ENCODE assay signal across 8 cellular contexts in the genomic region with DNA sequence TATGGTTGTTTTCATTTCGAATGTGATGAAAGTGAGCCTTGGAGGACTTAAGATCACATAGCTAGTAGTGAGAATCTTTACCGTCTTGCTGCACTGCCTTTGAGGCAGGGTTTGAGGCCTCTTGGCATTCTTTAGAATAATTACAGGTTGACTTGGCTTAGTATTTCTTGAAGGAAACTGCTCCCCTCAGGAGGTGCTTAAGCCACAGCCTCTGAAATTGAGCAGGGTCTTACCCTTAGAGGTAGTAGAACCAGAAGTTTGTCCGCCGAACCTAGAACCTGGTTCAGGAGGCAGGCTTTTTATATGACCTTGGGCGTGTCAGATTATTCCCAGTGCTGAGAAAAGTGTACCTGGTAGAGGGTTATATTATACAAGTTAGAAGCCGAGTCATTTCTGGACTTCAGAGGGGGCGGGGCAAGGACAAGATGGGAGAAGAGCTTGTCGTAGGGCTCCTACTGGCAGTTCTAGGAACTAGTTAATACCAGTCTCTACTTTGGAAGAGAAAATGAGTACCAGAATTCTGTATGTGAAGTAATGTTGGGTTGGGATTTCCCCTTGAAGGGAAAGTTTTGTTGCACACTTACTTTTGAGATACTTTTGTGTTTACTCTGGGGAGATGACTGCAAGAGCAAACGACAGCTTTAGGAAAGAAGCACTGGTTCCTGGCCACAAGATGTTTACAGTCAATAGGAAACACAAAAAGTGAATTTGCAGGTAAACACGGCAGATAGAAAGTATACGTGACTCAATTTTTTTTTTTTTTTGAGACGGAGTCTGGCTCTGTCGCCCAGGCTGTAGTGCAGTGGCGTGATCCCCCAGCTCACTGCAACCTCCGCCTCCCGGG. TPM values are rescaled to one million over a fixed set of nuclear protein-coding genes. Genes with fewer than 3 reads are reported as not detected.
A peak's percentile ranks its signal among the peaks of the same experiment; 100 is the strongest.
DNase-seq lines count a peak whose midpoint lies in the region; ATAC-seq and TF ChIP-seq lines count a peak whose summit lies in the region.

No MANE protein-coding gene starts in this region.

- peak overlapping the region; percentile 77 to 88 for H3K4me3 ChIP-seq in SK-N-SH (ENCODE audit: low read depth in 2 of 2, low read length in 1 of 2)
- H3K4me3 ChIP-seq in iPS-11a (ENCODE audit: low read depth, low read length): peak overlapping the region; percentile 61

- peak overlapping the region; percentile 81 for H3K4me2 ChIP-seq in SK-N-SH

- H3K27ac Mint-ChIP-seq in CD4-positive, alpha-beta T cell: peak overlapping the region; percentile 58

- no peak for TF ChIP-seq CTCF in CD4-positive, alpha-beta T cell (IDR thresholded peaks at IDR 0.05)
- peak; percentile 51 for TF ChIP-seq CTCF in SK-N-SH (IDR thresholded peaks at IDR 0.05)

- peaks cover 58% of the 10 kb centered on the region for H3K4me1 Mint-ChIP-seq in CD4-positive, alpha-beta T cell (ENCODE audit: low read depth)

- CTCF ChIA-PET in CD4-positive, alpha-beta T cell (lab: Charles Lee): no interaction called here
- CTCF ChIA-PET in SK-N-SH (lab: Yijun Ruan, JAX): interaction anchor here (0.7 to 1.9 kb wide), 10 partner anchors 12 to 486 kb away, joined by 3 to 5 read pairs (median 3); no protein-coding TSS in a partner anchor

- 64% methylated on average over 16 of the region's 16 CpGs for WGBS in SK-N-SH (ENCODE audit: low lambda C conversion rate)

- H3K79me2 ChIP-seq in SK-N-SH (ENCODE audit: insufficient read depth): peaks cover 58% of the 10 kb centered on the region

- peak overlapping the region; percentile 65 for H3K27ac ChIP-seq in CD4-positive, alpha-beta T cell (ENCODE audit: low read depth, low read length)
- peak overlapping the region; percentile 85 to 95 for H3K27ac ChIP-seq in SK-N-SH (ENCODE audit: low read depth in 2 of 2, low read length in 1 of 2)

- H3K4me3 Mint-ChIP-seq in CD4-positive, alpha-beta T cell: peak overlapping the region; percentile 80

- H4K20me1 ChIP-seq in SK-N-SH (ENCODE audit: insufficient read depth): peaks cover 49% of the 10 kb centered on the region

- no peaks in the 10 kb centered on the region for H3K9me3 Mint-ChIP-seq in CD4-positive, alpha-beta T cell

- TF ChIP-seq EP300 in SK-N-SH (IDR thresholded peaks at IDR 0.05; ENCODE audit: borderline replicate concordance in 1 of 2, low read depth in 1 of 2, low read length in 1 of 2): no peak

- peaks cover 48% of the 10 kb centered on the region for H3K36me3 Mint-ChIP-seq in CD4-positive, alpha-beta T cell (ENCODE audit: low read depth)

- peaks cover 8 to 20% of the 10 kb centered on the region in 2 experiments for H3K4me1 ChIP-seq in SK-N-SH (ENCODE audit: control insufficient read depth in 1 of 2, insufficient read depth in 2 of 2, low read depth in 1 of 2, low read length in 1 of 2)

- no peaks in the 10 kb centered on the region for H3K27me3 ChIP-seq in CD4-positive, alpha-beta T cell (ENCODE audit: control insufficient read depth, insufficient read depth, low read length)
- H3K27me3 ChIP-seq in SK-N-SH (ENCODE audit: insufficient read depth): no peaks in the 10 kb centered on the region

- no peak overlapping the region for H2AFZ ChIP-seq in SK-N-SH (ENCODE audit: low read depth)

- H3K9me3 ChIP-seq in CD4-positive, alpha-beta T cell (ENCODE audit: control insufficient read depth, low read length): no peaks in the 10 kb centered on the region
- H3K9me3 ChIP-seq in SK-N-SH: no peaks in the 10 kb centered on the region

- TF ChIP-seq RAD21 in SK-N-SH (IDR thresholded peaks at IDR 0.05; ENCODE audit: low read length): no peak

- intact Hi-C loops in CD4-positive, alpha-beta T cell (cut with DNase I, micrococcal nuclease): loop anchor here (5.0 to 10.0 kb wide), 6 partner anchors 308 to 1808 kb away; partner anchors contain the start of genes DCBLD2 (in 1 of the 2), LNP1 (in 1 of the 2), NIT2 (in 1 of the 2) and NXPE3 (in 1 of the 2)

- H3K27me3 Mint-ChIP-seq in CD4-positive, alpha-beta T cell: peaks cover 11% of the 10 kb centered on the region

- peak overlapping the region; percentile 95 for H3K9ac ChIP-seq in SK-N-SH

- no peaks in the 10 kb centered on the region for H3K9me2 ChIP-seq in SK-N-SH

- POLR2A ChIA-PET in CD4-positive, alpha-beta T cell (lab: Charles Lee): interaction anchor here (0.7 to 2.8 kb wide), 8 partner anchors 13 to 1809 kb away, joined by 3 to 16 read pairs (median 4); partner anchors contain the start of genes DCBLD2, LNP1, NIT2 and TBC1D23
- POLR2A ChIA-PET in SK-N-SH (lab: Yijun Ruan, JAX): interaction anchor here (0.7 kb wide), 1 partner anchor 17 kb away, joined by 5 read pairs; no protein-coding TSS in a partner anchor

- peaks cover 19 to 47% of the 10 kb centered on the region in 2 experiments for H3K36me3 ChIP-seq in SK-N-SH (replicated peaks in 1 of 2; ENCODE audit: control insufficient read depth in 1 of 2, insufficient read depth in 2 of 2, low read length in 1 of 2)

- DNase-seq in CD4-positive, alpha-beta T cell: peak in 6 of 10 experiments; percentile 10 to 35 (median 22)
- DNase-seq in SK-N-SH: peak; percentile 48
- peak; percentile 11 for DNase-seq in activated naive CD8-positive, alpha-beta T cell treated with anti-CD3 and anti-CD28 coated beads, Interleukin-2, amount 50 U/mL, for 16 hours (ENCODE audit: low read depth, low spot score)
- peak; percentile 29 for DNase-seq in smooth muscle cell of the brain vasculature (ENCODE audit: low read depth, low spot score)
- DNase-seq in NCI-H1105 (lab: John Stamatoyannopoulos, UW): no peak

- ATAC-seq in CD4-positive, alpha-beta T cell (ENCODE audit: poor library complexity): peak; percentile 30
- ATAC-seq in GM19395 (IDR thresholded peaks at IDR 0.05; ENCODE audit: unreplicated experiment) (peak; percentile 55), HG03469 (IDR thresholded peaks at IDR 0.05; ENCODE audit: unreplicated experiment) (peak; percentile 27)

- H3F3A ChIP-seq in SK-N-SH (replicated peaks; ENCODE audit: insufficient read depth): peaks cover 27% of the 10 kb centered on the region

TF ChIP-seq in SK-N-SH, 30 proteins besides CTCF, POLR2A, EP300 and RAD21 (continues in another document):
- TF ChIP-seq, protein P1, sequence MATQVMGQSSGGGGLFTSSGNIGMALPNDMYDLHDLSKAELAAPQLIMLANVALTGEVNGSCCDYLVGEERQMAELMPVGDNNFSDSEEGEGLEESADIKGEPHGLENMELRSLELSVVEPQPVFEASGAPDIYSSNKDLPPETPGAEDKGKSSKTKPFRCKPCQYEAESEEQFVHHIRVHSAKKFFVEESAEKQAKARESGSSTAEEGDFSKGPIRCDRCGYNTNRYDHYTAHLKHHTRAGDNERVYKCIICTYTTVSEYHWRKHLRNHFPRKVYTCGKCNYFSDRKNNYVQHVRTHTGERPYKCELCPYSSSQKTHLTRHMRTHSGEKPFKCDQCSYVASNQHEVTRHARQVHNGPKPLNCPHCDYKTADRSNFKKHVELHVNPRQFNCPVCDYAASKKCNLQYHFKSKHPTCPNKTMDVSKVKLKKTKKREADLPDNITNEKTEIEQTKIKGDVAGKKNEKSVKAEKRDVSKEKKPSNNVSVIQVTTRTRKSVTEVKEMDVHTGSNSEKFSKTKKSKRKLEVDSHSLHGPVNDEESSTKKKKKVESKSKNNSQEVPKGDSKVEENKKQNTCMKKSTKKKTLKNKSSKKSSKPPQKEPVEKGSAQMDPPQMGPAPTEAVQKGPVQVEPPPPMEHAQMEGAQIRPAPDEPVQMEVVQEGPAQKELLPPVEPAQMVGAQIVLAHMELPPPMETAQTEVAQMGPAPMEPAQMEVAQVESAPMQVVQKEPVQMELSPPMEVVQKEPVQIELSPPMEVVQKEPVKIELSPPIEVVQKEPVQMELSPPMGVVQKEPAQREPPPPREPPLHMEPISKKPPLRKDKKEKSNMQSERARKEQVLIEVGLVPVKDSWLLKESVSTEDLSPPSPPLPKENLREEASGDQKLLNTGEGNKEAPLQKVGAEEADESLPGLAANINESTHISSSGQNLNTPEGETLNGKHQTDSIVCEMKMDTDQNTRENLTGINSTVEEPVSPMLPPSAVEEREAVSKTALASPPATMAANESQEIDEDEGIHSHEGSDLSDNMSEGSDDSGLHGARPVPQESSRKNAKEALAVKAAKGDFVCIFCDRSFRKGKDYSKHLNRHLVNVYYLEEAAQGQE (IDR thresholded peaks at IDR 0.05; ENCODE audit: low read depth, low read length): no peak
- no peak for TF ChIP-seq IRF3 (IDR thresholded peaks at IDR 0.05; ENCODE audit: low read depth, low read length)
- no peak for TF ChIP-seq YY1 (IDR thresholded peaks at IDR 0.05; ENCODE audit: low read depth)
- TF ChIP-seq CHD2 (IDR thresholded peaks at IDR 0.05; ENCODE audit: low read length, partially characterized antibody): no peak
- TF ChIP-seq RXRA (IDR thresholded peaks at IDR 0.05; ENCODE audit: borderline replicate concordance, low read depth): no peak
- no peak for TF ChIP-seq GABPA (IDR thresholded peaks at IDR 0.05; ENCODE audit: low read depth)
- no peak for TF ChIP-seq NRF1 (IDR thresholded peaks at IDR 0.05; ENCODE audit: low read depth, low read length)
- TF ChIP-seq, protein P2, sequence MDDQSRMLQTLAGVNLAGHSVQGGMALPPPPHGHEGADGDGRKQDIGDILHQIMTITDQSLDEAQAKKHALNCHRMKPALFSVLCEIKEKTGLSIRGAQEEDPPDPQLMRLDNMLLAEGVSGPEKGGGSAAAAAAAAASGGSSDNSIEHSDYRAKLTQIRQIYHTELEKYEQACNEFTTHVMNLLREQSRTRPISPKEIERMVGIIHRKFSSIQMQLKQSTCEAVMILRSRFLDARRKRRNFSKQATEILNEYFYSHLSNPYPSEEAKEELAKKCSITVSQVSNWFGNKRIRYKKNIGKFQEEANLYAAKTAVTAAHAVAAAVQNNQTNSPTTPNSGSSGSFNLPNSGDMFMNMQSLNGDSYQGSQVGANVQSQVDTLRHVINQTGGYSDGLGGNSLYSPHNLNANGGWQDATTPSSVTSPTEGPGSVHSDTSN (IDR thresholded peaks at IDR 0.05): no peak
- no peak for TF ChIP-seq TEAD4 (IDR thresholded peaks at IDR 0.05; ENCODE audit: borderline replicate concordance, insufficient read depth)

RNA-seq across cellular contexts. Expression of gene TFG, which starts 1.3 kb away (rescaled TPM):
- 10 to 100 TPM; 56.5 to 58.8 TPM for total RNA-seq in CD4-positive, alpha-beta T cell
- polyA plus RNA-seq in SK-N-SH (2012; rRNA removed): 69.8 and 83.1 TPM in 2 replicates
- 123 and 129 TPM in 2 replicates for polyA plus RNA-seq in SK-N-SH (2012; cell fraction: cytosol; rRNA removed)
- polyA plus RNA-seq in SK-N-SH (2012; cell fraction: nucleus; rRNA removed): 66.9 and 123 TPM in 2 replicates
